10 cellular contexts compared by ENCODE assay signal in the genomic region with DNA sequence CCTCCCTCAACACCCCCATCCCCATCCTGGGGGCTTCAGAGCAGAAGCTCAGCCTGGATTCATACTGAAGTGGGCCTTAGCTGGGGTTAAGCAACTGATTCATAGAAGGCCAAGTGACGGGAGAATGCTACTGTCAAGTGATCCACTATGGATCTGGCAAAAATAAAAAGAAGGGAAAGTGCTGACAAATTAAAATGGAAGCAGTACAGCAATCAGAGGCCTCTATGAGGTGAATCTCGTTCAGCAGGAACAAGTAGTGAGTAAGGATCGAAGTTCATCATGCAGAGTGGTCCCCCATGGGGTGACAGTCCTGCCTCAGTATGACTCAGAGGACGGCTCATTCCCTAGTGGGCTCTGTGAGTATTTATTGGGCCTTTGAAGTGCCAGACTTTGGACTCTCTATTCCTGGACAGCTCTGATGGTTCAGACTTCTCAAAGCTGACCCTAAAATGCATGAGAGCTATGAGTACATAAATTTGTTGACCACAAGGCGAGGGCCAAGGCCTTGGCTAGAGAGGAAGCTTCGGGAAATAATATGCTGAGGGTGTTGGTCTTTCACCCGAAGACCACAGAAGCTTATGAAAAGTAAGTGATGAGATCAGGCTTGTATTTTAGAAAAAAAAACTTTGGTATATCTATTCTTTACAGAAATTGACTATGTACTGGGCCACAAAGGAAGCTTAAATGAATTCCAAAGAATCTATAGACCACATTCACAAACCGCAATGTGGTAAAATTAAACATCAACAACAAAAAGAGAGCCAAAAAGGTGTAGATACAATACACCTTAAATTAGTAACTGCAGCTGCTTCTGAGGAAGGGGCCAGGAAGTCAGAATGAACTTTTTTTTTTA. TPM values are rescaled to one million over a fixed set of nuclear protein-coding genes. Genes with fewer than 3 reads are reported as not detected.
A peak's percentile ranks its signal among the peaks of the same experiment; 100 is the strongest.
DNase-seq lines count a peak whose midpoint lies in the region; ATAC-seq and TF ChIP-seq lines count a peak whose summit lies in the region.
"Had no signal": no experiment of that assay in that cellular context is flagged by ENCODE, and none has a peak within 500 bp of the region (broad histone marks: within the 10 kb centered on the region; RNA-seq: fewer than 3 reads in every experiment).

No MANE protein-coding gene starts in this region.

- TF ChIP-seq CTCF in prostate gland (IDR thresholded peaks at IDR 0.05) = no peak
- TF ChIP-seq CTCF in tibial artery (IDR thresholded peaks at IDR 0.05) = no peak

- in situ Hi-C loops in Caki2 (cut with HindIII; ENCODE audit: low pct_unique_long_range_greater_than_20kb, low sequenced_read_pairs) = no loop called here

- peak; percentile 53 for DNase-seq in Caki2 (ENCODE audit: low read depth)
- DNase-seq in Jurkat, Clone E6-1 (ENCODE audit: low read depth, low spot score) = peak; percentile 85
- DNase-seq in activated naive CD4-positive, alpha-beta T cell treated with anti-CD3 and anti-CD28 coated beads, Interleukin-2, amount 50 U/mL, for 16 hours = peak; percentile 30
- DNase-seq in naive thymus-derived CD8-positive, alpha-beta T cell = peak in 3 of 10 donors; percentile 38 to 54 (median 45)
- DNase-seq in T-helper 9 cell = no peak
- no peak for DNase-seq in NOMO-1 treated with dmso at 0.1 percent for 144 hours (lab: John Stamatoyannopoulos, UW; ENCODE audit: unreplicated experiment)
- no peak for DNase-seq in prostate gland (ENCODE audit: low spot score)
- no peak for DNase-seq in tibial artery
- DNase-seq: NCI-H2029 treated with DMSO at 0.1 percent for 48 hours had no signal

- TF ChIP-seq POLR2A in prostate gland (IDR thresholded peaks at IDR 0.05) = no peak

- no peak overlapping the region for H3K4me3 ChIP-seq in Jurkat, Clone E6-1 (ENCODE audit: low read length)
- H3K4me3 ChIP-seq in prostate gland (no peak overlapping the region), tibial artery (no peak overlapping the region)
- H3K4me3 ChIP-seq: lung had no signal

- H3K4me3 Mint-ChIP-seq in naive thymus-derived CD8-positive, alpha-beta T cell = peak overlapping the region; percentile 10 to 85 (median 71)

- H3K4me1 ChIP-seq in prostate gland (replicated peaks) (no peaks in the 10 kb centered on the region), tibial artery (peaks cover 0 to 6% (median 5%) of the 10 kb centered on the region in 4 donors)

- peak; percentile 75 to 77 for ATAC-seq in naive thymus-derived CD8-positive, alpha-beta T cell

- H3K27me3 Mint-ChIP-seq in naive thymus-derived CD8-positive, alpha-beta T cell = no peaks in the 10 kb centered on the region

- intact Hi-C loops in prostate gland (cut with DNase I) = no loop called here
- intact Hi-C loops in tibial artery (cut with DNase I; ENCODE audit: low total_unique reads) = no loop called here

- H3K36me3 Mint-ChIP-seq in naive thymus-derived CD8-positive, alpha-beta T cell = no peaks in the 10 kb centered on the region

- no peaks in the 10 kb centered on the region for H3K9me3 Mint-ChIP-seq in naive thymus-derived CD8-positive, alpha-beta T cell

- H3K4me1 Mint-ChIP-seq in naive thymus-derived CD8-positive, alpha-beta T cell = peaks cover 29 to 62% (median 44%) of the 10 kb centered on the region in 4 donors

- H3K36me3 ChIP-seq in prostate gland (no peaks in the 10 kb centered on the region), tibial artery (no peaks in the 10 kb centered on the region)

- H3K27ac ChIP-seq in prostate gland (no peak overlapping the region), tibial artery (no peak overlapping the region)

- H3K9me3 ChIP-seq in prostate gland (no peaks in the 10 kb centered on the region), tibial artery (no peaks in the 10 kb centered on the region)

- H3K27me3 ChIP-seq in prostate gland (replicated peaks; ENCODE audit: insufficient read depth) (no peaks in the 10 kb centered on the region), tibial artery (no peaks in the 10 kb centered on the region)

- H3K27ac Mint-ChIP-seq in naive thymus-derived CD8-positive, alpha-beta T cell = peak overlapping the region; percentile 76 to 94 (median 86)

- POLR2A ChIA-PET in naive thymus-derived CD8-positive, alpha-beta T cell (lab: Charles Lee) = interaction anchor here (0.5 to 5.3 kb wide), 13 partner anchors 9 to 173 kb away, joined by 3 to 54 read pairs (median 4); no protein-coding TSS in a partner anchor

- WGBS in prostate gland = 73% methylated on average over 8 of the region's 8 CpGs

RNA-seq across cellular contexts. Expression of a gene that starts 5.3 kb away (rescaled TPM):
- 47.9 and 57.2 TPM in 2 replicates for total RNA-seq in Caki2 (2014; rRNA removed; shearing (Covaris generic); ENCODE audit: low replicate concordance)
- 152 TPM for polyA plus RNA-seq in Jurkat, Clone E6-1 (2012; ENCODE audit: insufficient read depth, insufficient read length)
- total RNA-seq in naive thymus-derived CD8-positive, alpha-beta T cell = 10 to 100 TPM; 81.8 to 85.0 TPM
- polyA plus RNA-seq in naive thymus-derived CD8-positive, alpha-beta T cell = 100 to 1,000 TPM; 177 to 209 (median 185) TPM
- total RNA-seq in prostate gland = 10 to 100 TPM; 55.4 to 71.7 TPM

RNA-seq across cellular contexts. Expression of a gene that starts 39.9 kb away (rescaled TPM):
- 14.9 and 26.0 TPM in 2 replicates for total RNA-seq in Caki2 (2014; rRNA removed; shearing (Covaris generic); ENCODE audit: low replicate concordance)
- polyA plus RNA-seq in Jurkat, Clone E6-1 (2012; ENCODE audit: insufficient read depth, insufficient read length) = 16.3 TPM
- total RNA-seq in naive thymus-derived CD8-positive, alpha-beta T cell = 100 to 1,000 TPM; 117 to 120 TPM
- polyA plus RNA-seq in naive thymus-derived CD8-positive, alpha-beta T cell = 10 to 100 TPM; 18.8 to 49.4 (median 34.7) TPM
- 10 to 100 TPM; 30.7 to 89.2 TPM for total RNA-seq in prostate gland

Comparison
In these comparisons a context has a peak if more than half of its experiments do, and no peak if none do; other contexts are left out.
1. DNase-seq: peak in Caki2 (single experiment), Jurkat, Clone E6-1 (single experiment) and activated naive CD4-positive, alpha-beta T cell treated with anti-CD3 and anti-CD28 coated beads, Interleukin-2, amount 50 U/mL, for 16 hours (single experiment); none in T-helper 9 cell (single experiment), NOMO-1 treated with dmso at 0.1 percent for 144 hours (single experiment), prostate gland (single experiment) and tibial artery (0 of 2).